Comparison of ENCODE assay signal across 36 cellular contexts in the genomic region with DNA sequence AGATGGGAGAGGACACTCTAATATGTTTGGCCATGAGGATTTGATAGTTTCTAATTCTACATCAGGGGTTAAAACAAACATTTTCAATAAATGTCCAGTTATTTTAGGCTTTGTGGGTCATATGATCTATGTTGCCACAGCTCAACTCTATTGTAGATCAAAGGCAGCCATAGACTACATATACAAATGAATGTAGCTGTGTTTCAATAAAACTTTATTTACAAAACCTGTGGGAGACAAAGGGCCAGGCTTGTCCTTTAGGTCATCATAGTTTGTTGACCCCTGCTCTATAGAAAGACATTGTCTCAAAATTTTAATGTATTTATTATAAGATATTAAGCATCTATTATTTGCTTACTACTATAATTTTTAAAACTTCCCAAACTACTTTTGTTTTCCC.
"Had no signal": no experiment of that assay in that cellular context is flagged by ENCODE, and none has a peak within 500 bp of the region (broad histone marks: within the 10 kb centered on the region; RNA-seq: fewer than 3 reads in every experiment).

No MANE protein-coding gene starts in this region.

- DNase-seq: Kasumi-1, MG63, MM.1S, MV-4-11, NCI-H1048, NCI-H1092, NCI-H1092 treated with DMSO at 0.1 percent for 48 hours, NCI-H1105, NCI-H1105 treated with DMSO at 0.1 percent for 48 hours, NCI-H1417, NCI-H1417 treated with DMSO at 0.1 percent for 48 hours, NCI-H1436, NCI-H1436 treated with DMSO at 0.1 percent for 48 hours, NCI-H146, NCI-H1694, NCI-H1694 treated with DMSO at 0.1 percent for 48 hours, NCI-H187, NCI-H187 treated with DMSO at 0.1 percent for 48 hours, NCI-H1930, NCI-H2029, NCI-H2029 treated with DMSO at 0.1 percent for 48 hours, NCI-H2081, NCI-H2081 treated with DMSO at 0.1 percent for 48 hours, NCI-H2107, NCI-H2171, NCI-H2171 treated with DMSO at 0.1 percent for 48 hours, NCI-H2227 treated with DMSO at 0.1 percent for 48 hours, NCI-H345, NCI-H446, NCI-H446 treated with DMSO at 0.1 percent for 48 hours, NCI-H510A, NCI-H510A treated with DMSO at 0.1 percent for 48 hours, NCI-H524, NCI-H524 treated with DMSO at 0.1 percent for 48 hours, NCI-H526, NCI-H526 treated with DMSO at 0.1 percent for 48 hours had no signal

- H3K4me3 ChIP-seq: MG63 had no signal

- H3K27me3 ChIP-seq: MG63 had no signal

- H3K36me3 ChIP-seq: MG63 had no signal
